Comparison of ENCODE assay signal across 8 cellular contexts in the genomic region with DNA sequence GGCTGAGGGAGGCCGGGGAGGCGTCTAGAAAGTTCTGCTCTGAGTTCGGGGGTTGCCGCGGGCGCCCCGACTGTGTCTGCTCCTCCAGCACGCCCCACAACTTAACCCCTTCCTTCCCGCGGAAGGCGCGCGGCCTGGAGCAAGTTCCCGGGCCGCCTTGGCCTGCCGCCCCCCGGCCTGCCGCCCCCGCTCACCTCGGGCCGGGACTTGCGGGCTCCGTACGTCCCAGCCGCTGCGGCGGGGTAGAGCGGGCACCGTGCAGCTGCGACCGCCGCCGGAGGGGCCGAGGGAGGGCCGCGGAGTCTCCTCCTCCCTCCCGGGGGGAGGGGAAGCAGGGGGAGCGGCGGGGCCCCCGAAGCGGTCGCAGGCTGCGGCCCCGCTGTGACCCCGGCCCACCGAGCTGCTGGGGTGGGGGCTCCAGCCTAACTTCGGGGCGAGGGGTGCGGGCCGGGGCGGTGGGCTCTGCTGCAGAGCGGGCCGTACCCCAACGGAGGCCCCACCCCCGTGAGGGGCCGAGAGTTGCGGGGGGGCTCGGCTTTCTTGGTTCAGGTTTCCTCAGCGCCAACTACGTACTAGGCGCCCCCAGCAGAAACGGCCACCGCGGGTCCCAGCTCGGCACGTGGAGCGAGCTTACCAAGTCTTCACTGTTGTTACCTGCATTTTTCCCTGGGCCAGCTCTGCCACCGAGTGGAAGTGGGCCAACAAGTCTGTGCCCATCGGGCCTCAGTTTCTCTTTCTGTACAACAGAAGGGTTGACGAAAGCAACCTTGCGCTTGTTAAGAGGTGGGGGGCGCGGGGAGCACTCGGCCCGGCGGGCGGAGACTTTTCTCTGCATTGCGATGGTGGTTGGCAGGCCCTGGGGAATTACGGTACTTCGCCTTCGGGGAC. TPM values are rescaled to one million over a fixed set of nuclear protein-coding genes. Genes with fewer than 3 reads are reported as not detected.
DNase-seq lines count a peak whose midpoint lies in the region; ATAC-seq and TF ChIP-seq lines count a peak whose summit lies in the region.

A gene (minus strand): TSS at position 266 of the 888 bp plus-strand sequence. CDS start 7,394 bp downstream, outside the sequence.

- no peaks in the 10 kb centered on the region for H3K9me3 Mint-ChIP-seq in endothelial cell (ENCODE audit: unreplicated experiment)

- DNase-seq in Daoy (ENCODE audit: low read depth) (peak; percentile 44), HT1080 (ENCODE audit: low read depth) (peak; percentile 18), endothelial cell (ENCODE audit: low spot score) (no peak), thyroid gland (peak; percentile 37 to 39), HuH-7 (ENCODE audit: low spot score) (no peak)
- DNase-seq in activated CD4-positive, alpha-beta T cell treated with anti-CD3 and anti-CD28 coated beads, Interleukin-2, amount 50 U/mL, for 4 hours: peak; percentile 27 to 36

- 2% methylated on average over 7 to 44 of the region's 81 CpGs for WGBS in thyroid gland, 2 donors

- peaks cover 6% of the 10 kb centered on the region for H3K36me3 Mint-ChIP-seq in endothelial cell (ENCODE audit: low read depth, unreplicated experiment)

- H3K9me3 ChIP-seq in mucosa of rectum (ENCODE audit: control insufficient read depth in 2 of 2, low read length in 2 of 2) (no peaks in the 10 kb centered on the region), thyroid gland (no peaks in the 10 kb centered on the region)

- H3K36me3 ChIP-seq in mucosa of rectum (ENCODE audit: control insufficient read depth in 2 of 2, insufficient read depth in 2 of 2, low read length in 2 of 2): no peaks in the 10 kb centered on the region
- no peaks in the 10 kb centered on the region for H3K36me3 ChIP-seq in thyroid gland

- peak within 1 kb of the TSS; percentile 68 to 85 for H3K27ac ChIP-seq in mucosa of rectum (ENCODE audit: low read depth in 2 of 2, low read length in 2 of 2)
- peak within 1 kb of the TSS; percentile 85 to 94 (median 86) for H3K27ac ChIP-seq in thyroid gland

- peak within 1 kb of the TSS; percentile 48 for H3K27ac Mint-ChIP-seq in endothelial cell (ENCODE audit: unreplicated experiment)

- H3K4me1 ChIP-seq in mucosa of rectum (ENCODE audit: control insufficient read depth in 2 of 2, insufficient read depth in 2 of 2, low read length in 2 of 2) (peaks cover 18 to 28% of the 10 kb centered on the region in 2 donors), thyroid gland (peaks cover 29 to 43% of the 10 kb centered on the region in 2 donors)

- H3K4me3 ChIP-seq in mucosa of rectum (ENCODE audit: low read length in 2 of 2): peak within 1 kb of the TSS; percentile 73 to 80
- peak within 1 kb of the TSS; percentile 66 to 91 (median 82) for H3K4me3 ChIP-seq in thyroid gland (replicated peaks in 1 of 3)

- no peak for TF ChIP-seq CTCF in endothelial cell (IDR thresholded peaks at IDR 0.05; ENCODE audit: unreplicated experiment)
- TF ChIP-seq CTCF in thyroid gland (IDR thresholded peaks at IDR 0.05): no peak

- H3K4me1 Mint-ChIP-seq in endothelial cell (ENCODE audit: unreplicated experiment): peaks cover 37% of the 10 kb centered on the region

- H3K4me3 Mint-ChIP-seq in endothelial cell (ENCODE audit: unreplicated experiment): peak within 1 kb of the TSS; percentile 93

- H3K9ac ChIP-seq in mucosa of rectum (ENCODE audit: low read depth in 1 of 2, low read length in 2 of 2): peak within 1 kb of the TSS; percentile 71 to 72

- intact Hi-C loops in thyroid gland (cut with DNase I): no loop called here

- TF ChIP-seq POLR2A in thyroid gland (IDR thresholded peaks at IDR 0.05): no peak

- ATAC-seq in GM21390 (IDR thresholded peaks at IDR 0.05; ENCODE audit: unreplicated experiment): peak; percentile 14

- H3K27me3 ChIP-seq in mucosa of rectum (ENCODE audit: control insufficient read depth in 2 of 2, insufficient read depth in 2 of 2, low read length in 2 of 2): no peaks in the 10 kb centered on the region
- no peaks in the 10 kb centered on the region for H3K27me3 ChIP-seq in thyroid gland

- H3K27me3 Mint-ChIP-seq in endothelial cell (ENCODE audit: unreplicated experiment): peaks cover 17% of the 10 kb centered on the region

RNA-seq across cellular contexts. Expression of the gene that starts here (rescaled TPM):
- 9.5 and 16.2 TPM in 2 replicates for total RNA-seq in Daoy (2014; rRNA removed; shearing (Covaris generic))
- total RNA-seq in HT1080 (2014; rRNA removed; shearing (Covaris generic)): 10.4 and 13.7 TPM in 2 replicates
- polyA plus RNA-seq in HT1080 (2015; cell fraction: cytosol; rRNA removed): 7.6 and 9.5 TPM in 2 replicates
- 5.0 and 7.8 TPM in 2 replicates for polyA plus RNA-seq in HT1080 (2015; cell fraction: nucleus; rRNA removed)
- total RNA-seq in endothelial cell (ENCODE audit: unreplicated experiment) (14.6 TPM), thyroid gland (10 to 100 TPM; 13.1 to 34.9 (median 18.9) TPM)

Comparison
In these comparisons a context has a peak if more than half of its experiments do, and no peak if none do; other contexts are left out.
1. DNase-seq: peak in Daoy (single experiment), HT1080 (single experiment), activated CD4-positive, alpha-beta T cell treated with anti-CD3 and anti-CD28 coated beads, Interleukin-2, amount 50 U/mL, for 4 hours (2 of 2) and thyroid gland (2 of 2); none in endothelial cell (single experiment) and HuH-7 (single experiment).